ENCODE assay signal across 8 cellular contexts in genomic region chr5:140073296-140073695, GRCh38. TPM values are rescaled to one million over a fixed set of nuclear protein-coding genes. Genes with fewer than 3 reads are reported as not detected.
DNase-seq lines count a peak whose midpoint lies in the region; ATAC-seq and TF ChIP-seq lines count a peak whose summit lies in the region.

No MANE protein-coding gene starts in this region.

- H3K4me3 ChIP-seq in heart left ventricle, result peak overlapping the region in 2 of 12 donors; percentile 2 to 10
- H3K4me3 ChIP-seq in hepatocyte, result no peak overlapping the region
- no peak overlapping the region for H3K4me3 ChIP-seq in upper lobe of left lung

- no peaks in the 10 kb centered on the region for H3K79me2 ChIP-seq in hepatocyte

- in situ Hi-C loops in SK-MEL-5 (cut with HindIII; ENCODE audit: low pct_unique_long_range_greater_than_20kb, low sequenced_read_pairs), result no loop called here

- H3K4me1 ChIP-seq in heart left ventricle (peaks cover 0 to 3% (median 0%) of the 10 kb centered on the region in 12 donors), hepatocyte (ENCODE audit: insufficient read depth) (no peaks in the 10 kb centered on the region), upper lobe of left lung (peaks cover 0 to 2% (median 0%) of the 10 kb centered on the region in 4 donors)

- WGBS in heart left ventricle, 4 donors, result 8 to 11% (median 9%) methylated on average over 4 of the region's 4 CpGs
- 21% methylated on average over 4 of the region's 4 CpGs for WGBS in hepatocyte (ENCODE audit: low lambda C conversion rate, missing lambda C conversion rate)
- 11 to 12% methylated on average over 4 of the region's 4 CpGs for WGBS in upper lobe of left lung, 2 donors

- no peak overlapping the region for H2AFZ ChIP-seq in hepatocyte

- TF ChIP-seq POLR2A in heart left ventricle (IDR thresholded peaks at IDR 0.05) (no peak), upper lobe of left lung (IDR thresholded peaks at IDR 0.05) (no peak)

- H3K36me3 ChIP-seq in heart left ventricle, result no peaks in the 10 kb centered on the region
- H3K36me3 ChIP-seq in hepatocyte (replicated peaks; ENCODE audit: insufficient read depth, low read depth), result no peaks in the 10 kb centered on the region
- no peaks in the 10 kb centered on the region for H3K36me3 ChIP-seq in upper lobe of left lung

- no peaks in the 10 kb centered on the region for H4K20me1 ChIP-seq in hepatocyte (ENCODE audit: insufficient read depth, poor library complexity, severe bottlenecking)

- H3K27ac ChIP-seq in heart left ventricle, result no peak overlapping the region
- H3K27ac ChIP-seq in hepatocyte, result no peak overlapping the region
- H3K27ac ChIP-seq in upper lobe of left lung, result no peak overlapping the region

- intact Hi-C loops in heart left ventricle (cut with DNase I) (loop anchor here in 9 of 10 donors (1.0 to 10.0 kb wide), 9 partner anchors 69 to 282 kb away; partner anchors contain the start of gene HBEGF (in 1 of the 9)), cardiac septum (cut with DNase I) (loop anchor here (2.0 to 10.0 kb wide), 2 partner anchors 72 to 282 kb away; no protein-coding TSS in a partner anchor)

- no peak overlapping the region for H3K4me2 ChIP-seq in hepatocyte

- TF ChIP-seq CTCF in heart left ventricle (IDR thresholded peaks at IDR 0.05) (peak; percentile 47 to 83 (median 74)), hepatocyte (IDR thresholded peaks at IDR 0.05; ENCODE audit: poor library complexity) (peak; percentile 76), upper lobe of left lung (IDR thresholded peaks at IDR 0.05) (peak; percentile 39 to 69 (median 50))

- no peaks in the 10 kb centered on the region for H3K9me3 ChIP-seq in heart left ventricle
- no peaks in the 10 kb centered on the region for H3K9me3 ChIP-seq in hepatocyte (ENCODE audit: low read depth)
- no peaks in the 10 kb centered on the region for H3K9me3 ChIP-seq in upper lobe of left lung

- no peaks in the 10 kb centered on the region for H3K9me2 ChIP-seq in hepatocyte (replicated peaks; ENCODE audit: insufficient read depth)

- DNase-seq in heart left ventricle (no peak), cardiac septum (ENCODE audit: low spot score) (no peak), SK-MEL-5 (ENCODE audit: low read depth, low spot score) (peak; percentile 30), hepatocyte (ENCODE audit: low spot score) (peak; percentile 25), upper lobe of left lung (no peak), SHP77 treated with DMSO at 0.1 percent for 48 hours (lab: John Stamatoyannopoulos, UW) (no peak), DMS153 treated with DMSO at 0.1 percent for 48 hours (lab: John Stamatoyannopoulos, UW; ENCODE audit: unreplicated experiment) (no peak)

- ATAC-seq in heart left ventricle (no peak), upper lobe of left lung (ENCODE audit: low FRiP score in 2 of 2) (no peak), HG03521 (IDR thresholded peaks at IDR 0.05; ENCODE audit: unreplicated experiment) (no peak)

- no peak for TF ChIP-seq EP300 in upper lobe of left lung (IDR thresholded peaks at IDR 0.05)

- H3K27me3 ChIP-seq in heart left ventricle (peaks cover 0 to 4% (median 0%) of the 10 kb centered on the region in 9 donors), hepatocyte (peaks cover 56% of the 10 kb centered on the region), upper lobe of left lung (no peaks in the 10 kb centered on the region)

RNA-seq across cellular contexts. Expression of gene NRG2, which starts 30.2 kb away (rescaled TPM):
- total RNA-seq in heart left ventricle (1 to 10 TPM; 1.9 to 4.8 (median 3.4) TPM), cardiac septum (5.1 TPM), hepatocyte (0.20 and 1.4 TPM in 2 replicates), upper lobe of left lung (1 to 10 TPM in 3 of 6 donors, under 1 TPM in 3; 0.46 to 4.2 (median 1.5) TPM)
- polyA plus RNA-seq in heart left ventricle (1 to 10 TPM in 1 of 2 donors, under 1 TPM in 1; 0.72 to 3.8 TPM), hepatocyte (1.5 and 1.8 TPM in 2 replicates)
- total RNA-seq in SK-MEL-5 (2014; rRNA removed; shearing (Covaris generic)), result 7.3 and 7.8 TPM in 2 replicates
- 8.5 and 9.5 TPM in 2 replicates for polyA plus RNA-seq in SK-MEL-5 (2015; cell fraction: cytosol; rRNA removed)
- 12.1 and 15.1 TPM in 2 replicates for polyA plus RNA-seq in SK-MEL-5 (2015; cell fraction: nucleus; rRNA removed)

RNA-seq across cellular contexts. Expression of gene PURA, which starts 40.6 kb away (rescaled TPM):
- 10 to 100 TPM; 18.9 to 30.9 (median 20.3) TPM for total RNA-seq in heart left ventricle
- polyA plus RNA-seq in heart left ventricle, result 1 to 10 TPM; 5.6 to 7.4 TPM
- 30.7 TPM for total RNA-seq in cardiac septum
- total RNA-seq in SK-MEL-5 (2014; rRNA removed; shearing (Covaris generic)), result 8.0 and 9.6 TPM in 2 replicates
- 4.6 and 5.4 TPM in 2 replicates for polyA plus RNA-seq in SK-MEL-5 (2015; cell fraction: cytosol; rRNA removed)
- polyA plus RNA-seq in SK-MEL-5 (2015; cell fraction: nucleus; rRNA removed), result 9.4 and 9.8 TPM in 2 replicates
- total RNA-seq in hepatocyte, result 11.9 and 13.8 TPM in 2 replicates
- 7.4 and 10.1 TPM in 2 replicates for polyA plus RNA-seq in hepatocyte
- 10 to 100 TPM; 13.8 to 43.2 (median 22.7) TPM for total RNA-seq in upper lobe of left lung

RNA-seq across cellular contexts. Expression of gene IGIP, which starts 52.4 kb away (rescaled TPM):
- total RNA-seq in heart left ventricle (10 to 100 TPM in 7 of 9 donors, 1 to 10 TPM in 2; 9.8 to 18.3 (median 10.6) TPM), cardiac septum (15.9 TPM), hepatocyte (4.4 and 7.2 TPM in 2 replicates), upper lobe of left lung (10 to 100 TPM in 4 of 6 donors, 1 to 10 TPM in 2; 8.4 to 32.8 (median 11.8) TPM)
- polyA plus RNA-seq in heart left ventricle (1 to 10 TPM; 5.8 to 6.9 TPM), hepatocyte (0.50 and 0.89 TPM in 2 replicates)
- total RNA-seq in SK-MEL-5 (2014; rRNA removed; shearing (Covaris generic)), result 1.9 and 2.0 TPM in 2 replicates
- 1.5 and 1.6 TPM in 2 replicates for polyA plus RNA-seq in SK-MEL-5 (2015; cell fraction: cytosol; rRNA removed)
- polyA plus RNA-seq in SK-MEL-5 (2015; cell fraction: nucleus; rRNA removed), result 13.3 and 14.3 TPM in 2 replicates

Comparison
In these comparisons a context has a peak if more than half of its experiments do, and no peak if none do; other contexts are left out.
1. DNase-seq: peak in SK-MEL-5 (single experiment) and hepatocyte (single experiment); none in heart left ventricle (0 of 5), cardiac septum (single experiment), upper lobe of left lung (0 of 2), SHP77 treated with DMSO at 0.1 percent for 48 hours (single experiment) and DMS153 treated with DMSO at 0.1 percent for 48 hours (single experiment).
2. Peak in every context shown above with its lines, with median percentiles within 50 percentile points of each other: CTCF ChIP-seq.